In genomic region chr15:99514306-99514705, GRCh38 we compare ENCODE assay signal across 17 cellular contexts. TPM values are rescaled to one million over a fixed set of nuclear protein-coding genes. Genes with fewer than 3 reads are reported as not detected.
DNase-seq lines count a peak whose midpoint lies in the region; ATAC-seq and TF ChIP-seq lines count a peak whose summit lies in the region.
"Had no signal": no experiment of that assay in that cellular context is flagged by ENCODE, and none has a peak within 500 bp of the region (broad histone marks: within the 10 kb centered on the region; RNA-seq: fewer than 3 reads in every experiment).

No MANE protein-coding gene starts in this region.

- no peaks in the 10 kb centered on the region for H3K27me3 Mint-ChIP-seq in activated naive CD8-positive, alpha-beta T cell treated with anti-CD3 and anti-CD28 coated beads, Interleukin-2, amount 50 U/mL, for 24 hours
- H3K27me3 Mint-ChIP-seq in activated naive CD8-positive, alpha-beta T cell treated with anti-CD3 and anti-CD28 coated beads for 36 hours, result no peaks in the 10 kb centered on the region
- no peaks in the 10 kb centered on the region for H3K27me3 Mint-ChIP-seq in stimulated activated naive CD8-positive, alpha-beta T cell treated with anti-CD3 and anti-CD28 coated beads, Interleukin-15, Interleukin-2, amounts not matched to agents 100 ng/mL and 50 ng/mL, for 24 hours

- ATAC-seq in activated naive CD8-positive, alpha-beta T cell treated with anti-CD3 and anti-CD28 coated beads, Interleukin-2, amount 50 U/mL, for 24 hours, result peak; percentile 50
- ATAC-seq: lower lobe of right lung had no signal

- H3K27me3 ChIP-seq in NT2/D1 (ENCODE audit: insufficient read depth, insufficient read length), result no peaks in the 10 kb centered on the region
- H3K27me3 ChIP-seq: ovary had no signal

- peaks cover 49% of the 10 kb centered on the region for H3K4me1 Mint-ChIP-seq in activated naive CD8-positive, alpha-beta T cell treated with anti-CD3 and anti-CD28 coated beads, Interleukin-2, amount 50 U/mL, for 24 hours
- peaks cover 31% of the 10 kb centered on the region for H3K4me1 Mint-ChIP-seq in activated naive CD8-positive, alpha-beta T cell treated with anti-CD3 and anti-CD28 coated beads for 36 hours
- peaks cover 58% of the 10 kb centered on the region for H3K4me1 Mint-ChIP-seq in stimulated activated naive CD8-positive, alpha-beta T cell treated with anti-CD3 and anti-CD28 coated beads, Interleukin-15, Interleukin-2, amounts not matched to agents 100 ng/mL and 50 ng/mL, for 24 hours (ENCODE audit: low read depth)

- H3K9ac ChIP-seq in NT2/D1 (ENCODE audit: insufficient read length, low read depth), result no peak overlapping the region
- H3K9ac ChIP-seq: SK-N-SH had no signal

- H3K36me3 ChIP-seq in NT2/D1 (ENCODE audit: insufficient read depth, insufficient read length, low read length), result no peaks in the 10 kb centered on the region
- H3K36me3 ChIP-seq: lower lobe of right lung, ovary had no signal

- no peak for TF ChIP-seq CTCF in epithelial cell of esophagus (IDR thresholded peaks at IDR 0.05; ENCODE audit: insufficient read depth, low read depth, low read length, missing control alignments)

- H3K27ac Mint-ChIP-seq in activated naive CD8-positive, alpha-beta T cell treated with anti-CD3 and anti-CD28 coated beads, Interleukin-2, amount 50 U/mL, for 24 hours, result peak overlapping the region; percentile 41
- H3K27ac Mint-ChIP-seq in activated naive CD8-positive, alpha-beta T cell treated with anti-CD3 and anti-CD28 coated beads for 36 hours, result no peak overlapping the region
- peak overlapping the region; percentile 75 for H3K27ac Mint-ChIP-seq in stimulated activated naive CD8-positive, alpha-beta T cell treated with anti-CD3 and anti-CD28 coated beads, Interleukin-15, Interleukin-2, amounts not matched to agents 100 ng/mL and 50 ng/mL, for 24 hours

- H3K4me1 ChIP-seq in NT2/D1 (ENCODE audit: insufficient read depth, insufficient read length), result no peaks in the 10 kb centered on the region

- no peak overlapping the region for H3K4me3 Mint-ChIP-seq in activated naive CD8-positive, alpha-beta T cell treated with anti-CD3 and anti-CD28 coated beads, Interleukin-2, amount 50 U/mL, for 24 hours
- H3K4me3 Mint-ChIP-seq in activated naive CD8-positive, alpha-beta T cell treated with anti-CD3 and anti-CD28 coated beads for 36 hours, result no peak overlapping the region
- H3K4me3 Mint-ChIP-seq in stimulated activated naive CD8-positive, alpha-beta T cell treated with anti-CD3 and anti-CD28 coated beads, Interleukin-15, Interleukin-2, amounts not matched to agents 100 ng/mL and 50 ng/mL, for 24 hours, result no peak overlapping the region

- DNase-seq in activated naive CD8-positive, alpha-beta T cell treated with anti-CD3 and anti-CD28 coated beads, Interleukin-2, amount 50 U/mL, for 24 hours, result no peak
- no peak for DNase-seq in activated naive CD8-positive, alpha-beta T cell treated with anti-CD3 and anti-CD28 coated beads for 36 hours
- DNase-seq in NT2/D1 (ENCODE audit: low read depth, low spot score) (peak; percentile 30), epithelial cell of esophagus (ENCODE audit: low read depth) (peak; percentile 20), H4 (ENCODE audit: low spot score) (no peak), NCI-H1105 (lab: John Stamatoyannopoulos, UW) (no peak)
- no peak for DNase-seq in activated CD4-positive, CD25-positive, alpha-beta regulatory T cell (lab: John Stamatoyannopoulos, UW)
- DNase-seq: activated CD4-positive, alpha-beta T cell treated with anti-CD3 and anti-CD28 coated beads for 1 hour; activated naive CD4-positive, alpha-beta T cell treated with Interleukin-2 at 50 U/mL for 16 hours; KG1; lower lobe of right lung; NCI-H2029 treated with DMSO at 0.1 percent for 48 hours; ovary; RPMI8226; SK-N-SH; substantia nigra had no signal

- peaks cover 7% of the 10 kb centered on the region; the same call in 1 of the 2 replicates for H3K9me3 ChIP-seq in NT2/D1 (ENCODE audit: insufficient read depth, low read length)
- H3K9me3 ChIP-seq: lower lobe of right lung, ovary, SK-N-SH had no signal

- H3K4me3 ChIP-seq in NT2/D1 (ENCODE audit: insufficient read length, low read depth), result no peak overlapping the region
- no peak overlapping the region for H3K4me3 ChIP-seq in epithelial cell of esophagus (ENCODE audit: low read length)
- H3K4me3 ChIP-seq: lower lobe of right lung, ovary had no signal

- H3K9me3 Mint-ChIP-seq in activated naive CD8-positive, alpha-beta T cell treated with anti-CD3 and anti-CD28 coated beads, Interleukin-2, amount 50 U/mL, for 24 hours, result no peaks in the 10 kb centered on the region
- peaks cover 1% of the 10 kb centered on the region for H3K9me3 Mint-ChIP-seq in activated naive CD8-positive, alpha-beta T cell treated with anti-CD3 and anti-CD28 coated beads for 36 hours
- no peaks in the 10 kb centered on the region for H3K9me3 Mint-ChIP-seq in stimulated activated naive CD8-positive, alpha-beta T cell treated with anti-CD3 and anti-CD28 coated beads, Interleukin-15, Interleukin-2, amounts not matched to agents 100 ng/mL and 50 ng/mL, for 24 hours

- H3K36me3 Mint-ChIP-seq in activated naive CD8-positive, alpha-beta T cell treated with anti-CD3 and anti-CD28 coated beads, Interleukin-2, amount 50 U/mL, for 24 hours (ENCODE audit: low read depth), result peaks cover 1% of the 10 kb centered on the region
- H3K36me3 Mint-ChIP-seq in activated naive CD8-positive, alpha-beta T cell treated with anti-CD3 and anti-CD28 coated beads for 36 hours, result no peaks in the 10 kb centered on the region
- no peaks in the 10 kb centered on the region for H3K36me3 Mint-ChIP-seq in stimulated activated naive CD8-positive, alpha-beta T cell treated with anti-CD3 and anti-CD28 coated beads, Interleukin-15, Interleukin-2, amounts not matched to agents 100 ng/mL and 50 ng/mL, for 24 hours (ENCODE audit: low read depth)

RNA-seq across cellular contexts. Expression of gene MEF2A, which starts 51.5 kb away (rescaled TPM):
- total RNA-seq in activated naive CD8-positive, alpha-beta T cell treated with anti-CD3 and anti-CD28 coated beads for 36 hours, result 10 to 100 TPM; 20.9 to 21.9 TPM
- 16.7 and 21.0 TPM in 2 replicates for total RNA-seq in H4 (2014; rRNA removed; shearing (Covaris generic))

Comparison
In these comparisons a context has a peak if more than half of its experiments do, and no peak if none do; other contexts are left out.
1. DNase-seq: peak in NT2/D1 (single experiment) and epithelial cell of esophagus (single experiment); none in activated naive CD8-positive, alpha-beta T cell treated with anti-CD3 and anti-CD28 coated beads, Interleukin-2, amount 50 U/mL, for 24 hours (single experiment), activated naive CD8-positive, alpha-beta T cell treated with anti-CD3 and anti-CD28 coated beads for 36 hours (single experiment), activated CD4-positive, CD25-positive, alpha-beta regulatory T cell (0 of 4), H4 (single experiment) and NCI-H1105 (single experiment).